In the genomic region with DNA sequence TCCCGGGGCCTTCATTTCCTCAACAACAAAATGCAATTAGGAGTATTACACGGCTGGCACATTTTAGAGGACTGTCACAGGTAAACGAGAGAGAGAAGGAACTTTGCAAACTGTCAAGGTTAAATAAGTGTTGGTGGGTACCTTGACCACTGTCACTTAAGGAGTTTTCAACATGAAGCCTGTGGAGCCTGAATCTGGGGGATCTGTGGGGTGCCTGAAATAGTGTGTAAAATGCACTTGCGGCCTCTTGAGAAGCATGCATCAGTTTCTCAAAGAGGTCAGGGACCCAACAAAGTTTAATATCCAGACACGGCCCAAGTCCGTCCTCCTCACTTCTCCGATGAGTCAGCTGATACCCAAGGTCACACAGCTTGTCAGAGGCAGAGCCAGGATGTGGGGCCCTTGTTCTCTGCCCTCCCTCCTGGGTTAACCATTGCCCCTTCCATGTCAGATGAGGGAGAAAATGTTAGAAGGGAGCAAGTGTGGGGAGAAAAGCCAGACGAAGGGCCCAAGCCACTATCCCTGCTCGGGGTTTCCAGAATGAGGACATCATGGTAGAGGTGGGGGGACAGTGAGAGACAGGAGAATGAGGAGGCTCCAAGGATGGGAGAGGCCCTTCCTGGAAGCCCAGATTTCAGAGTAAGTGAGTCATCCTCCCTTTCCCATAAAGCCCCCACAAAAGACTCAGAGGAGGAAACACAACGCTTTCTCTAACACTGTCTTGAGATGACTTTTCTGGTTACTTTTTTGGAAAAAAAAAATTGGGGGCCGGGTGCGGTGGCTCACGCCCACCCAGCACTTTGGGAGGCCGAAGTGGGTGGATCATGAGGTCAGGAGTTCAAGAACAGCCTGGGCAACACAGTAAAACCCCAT, we compare ENCODE assay signal across 1 cellular context.
TF ChIP-seq lines count a peak whose summit lies in the region.

No MANE protein-coding gene starts in this region.

TF ChIP-seq in HepG2, 621 proteins besides CTCF, POLR2A, EP300 and RAD21 (continued from another document):
- TF ChIP-seq, protein P1, sequence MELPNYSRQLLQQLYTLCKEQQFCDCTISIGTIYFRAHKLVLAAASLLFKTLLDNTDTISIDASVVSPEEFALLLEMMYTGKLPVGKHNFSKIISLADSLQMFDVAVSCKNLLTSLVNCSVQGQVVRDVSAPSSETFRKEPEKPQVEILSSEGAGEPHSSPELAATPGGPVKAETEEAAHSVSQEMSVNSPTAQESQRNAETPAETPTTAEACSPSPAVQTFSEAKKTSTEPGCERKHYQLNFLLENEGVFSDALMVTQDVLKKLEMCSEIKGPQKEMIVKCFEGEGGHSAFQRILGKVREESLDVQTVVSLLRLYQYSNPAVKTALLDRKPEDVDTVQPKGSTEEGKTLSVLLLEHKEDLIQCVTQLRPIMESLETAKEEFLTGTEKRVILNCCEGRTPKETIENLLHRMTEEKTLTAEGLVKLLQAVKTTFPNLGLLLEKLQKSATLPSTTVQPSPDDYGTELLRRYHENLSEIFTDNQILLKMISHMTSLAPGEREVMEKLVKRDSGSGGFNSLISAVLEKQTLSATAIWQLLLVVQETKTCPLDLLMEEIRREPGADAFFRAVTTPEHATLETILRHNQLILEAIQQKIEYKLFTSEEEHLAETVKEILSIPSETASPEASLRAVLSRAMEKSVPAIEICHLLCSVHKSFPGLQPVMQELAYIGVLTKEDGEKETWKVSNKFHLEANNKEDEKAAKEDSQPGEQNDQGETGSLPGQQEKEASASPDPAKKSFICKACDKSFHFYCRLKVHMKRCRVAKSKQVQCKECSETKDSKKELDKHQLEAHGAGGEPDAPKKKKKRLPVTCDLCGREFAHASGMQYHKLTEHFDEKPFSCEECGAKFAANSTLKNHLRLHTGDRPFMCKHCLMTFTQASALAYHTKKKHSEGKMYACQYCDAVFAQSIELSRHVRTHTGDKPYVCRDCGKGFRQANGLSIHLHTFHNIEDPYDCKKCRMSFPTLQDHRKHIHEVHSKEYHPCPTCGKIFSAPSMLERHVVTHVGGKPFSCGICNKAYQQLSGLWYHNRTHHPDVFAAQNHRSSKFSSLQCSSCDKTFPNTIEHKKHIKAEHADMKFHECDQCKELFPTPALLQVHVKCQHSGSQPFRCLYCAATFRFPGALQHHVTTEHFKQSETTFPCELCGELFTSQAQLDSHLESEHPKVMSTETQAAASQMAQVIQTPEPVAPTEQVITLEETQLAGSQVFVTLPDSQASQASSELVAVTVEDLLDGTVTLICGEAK (IDR thresholded peaks at IDR 0.05) = no peak
- TF ChIP-seq, protein P1 (CRISPR knock-in tag; IDR thresholded peaks at IDR 0.05) = 0 out of 2 replicates have a peak, but pooled peaks have one; percentile 33
- TF ChIP-seq ETV5 (CRISPR knock-in tag; IDR thresholded peaks at IDR 0.05; ENCODE audit: borderline replicate concordance) (peak; percentile 66; the same call in 1 of the 2 replicates), ZNF747 (CRISPR knock-in tag; IDR thresholded peaks at IDR 0.05; ENCODE audit: borderline replicate concordance) (no peak), ELF3 (CRISPR knock-in tag; IDR thresholded peaks at IDR 0.05) (peak; percentile 65), ZBTB7A (CRISPR knock-in tag; IDR thresholded peaks at IDR 0.05) (no peak), NR2C2 (CRISPR knock-in tag; IDR thresholded peaks at IDR 0.05; ENCODE audit: borderline replicate concordance) (no peak), TARDBP (CRISPR knock-in tag; IDR thresholded peaks at IDR 0.05) (peak; percentile 72; the same call in 1 of the 2 replicates), HOXA3 (CRISPR knock-in tag; IDR thresholded peaks at IDR 0.05) (no peak; the same call in 1 of the 2 replicates), FOXA3 (CRISPR knock-in tag; IDR thresholded peaks at IDR 0.05) (peak; percentile 38; the same call in 1 of the 2 replicates), CBFB (CRISPR knock-in tag; IDR thresholded peaks at IDR 0.05) (no peak), SNRNP70 (IDR thresholded peaks at IDR 0.05; ENCODE audit: low read depth, low read length) (no peak), IKZF1 (IDR thresholded peaks at IDR 0.05) (no peak), SP5 (CRISPR knock-in tag; IDR thresholded peaks at IDR 0.05; ENCODE audit: borderline replicate concordance, low read depth) (0 out of 2 replicates have a peak, but pooled peaks have one; percentile 29), RXRB (CRISPR knock-in tag; IDR thresholded peaks at IDR 0.05; ENCODE audit: borderline replicate concordance) (peak; percentile 68), SALL1 (CRISPR knock-in tag; IDR thresholded peaks at IDR 0.05) (peak; percentile 64), MXD4 (CRISPR knock-in tag; IDR thresholded peaks at IDR 0.05) (no peak), AHR (CRISPR knock-in tag; IDR thresholded peaks at IDR 0.05) (no peak), ATM (IDR thresholded peaks at IDR 0.05; ENCODE audit: borderline replicate concordance) (no peak), ZNF329 (CRISPR knock-in tag; IDR thresholded peaks at IDR 0.05; ENCODE audit: low read depth) (no peak), JDP2 (CRISPR knock-in tag; IDR thresholded peaks at IDR 0.05; ENCODE audit: borderline replicate concordance) (no peak), ZBTB8A (CRISPR knock-in tag; IDR thresholded peaks at IDR 0.05; ENCODE audit: borderline replicate concordance, low read depth) (no peak), RFX5 (IDR thresholded peaks at IDR 0.05; ENCODE audit: low read depth, low read length) (no peak), ZFX (CRISPR knock-in tag; IDR thresholded peaks at IDR 0.05; ENCODE audit: low read depth) (0 out of 2 replicates have a peak, but pooled peaks have one; percentile 5), ZNF317 (CRISPR knock-in tag; IDR thresholded peaks at IDR 0.05) (no peak), GTF2F1 (IDR thresholded peaks at IDR 0.05; ENCODE audit: low read length) (no peak), ZNF343 (CRISPR knock-in tag; IDR thresholded peaks at IDR 0.05) (no peak), FLYWCH1 (CRISPR knock-in tag; IDR thresholded peaks at IDR 0.05) (no peak), NFYC (CRISPR knock-in tag; IDR thresholded peaks at IDR 0.05) (no peak), ZMYM4 (CRISPR knock-in tag; IDR thresholded peaks at IDR 0.05) (no peak)
- TF ChIP-seq, protein P2, sequence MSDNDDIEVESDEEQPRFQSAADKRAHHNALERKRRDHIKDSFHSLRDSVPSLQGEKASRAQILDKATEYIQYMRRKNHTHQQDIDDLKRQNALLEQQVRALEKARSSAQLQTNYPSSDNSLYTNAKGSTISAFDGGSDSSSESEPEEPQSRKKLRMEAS (IDR thresholded peaks at IDR 0.05) = 0 out of 2 replicates have a peak, but pooled peaks have one; percentile 16
- TF ChIP-seq, protein P3, sequence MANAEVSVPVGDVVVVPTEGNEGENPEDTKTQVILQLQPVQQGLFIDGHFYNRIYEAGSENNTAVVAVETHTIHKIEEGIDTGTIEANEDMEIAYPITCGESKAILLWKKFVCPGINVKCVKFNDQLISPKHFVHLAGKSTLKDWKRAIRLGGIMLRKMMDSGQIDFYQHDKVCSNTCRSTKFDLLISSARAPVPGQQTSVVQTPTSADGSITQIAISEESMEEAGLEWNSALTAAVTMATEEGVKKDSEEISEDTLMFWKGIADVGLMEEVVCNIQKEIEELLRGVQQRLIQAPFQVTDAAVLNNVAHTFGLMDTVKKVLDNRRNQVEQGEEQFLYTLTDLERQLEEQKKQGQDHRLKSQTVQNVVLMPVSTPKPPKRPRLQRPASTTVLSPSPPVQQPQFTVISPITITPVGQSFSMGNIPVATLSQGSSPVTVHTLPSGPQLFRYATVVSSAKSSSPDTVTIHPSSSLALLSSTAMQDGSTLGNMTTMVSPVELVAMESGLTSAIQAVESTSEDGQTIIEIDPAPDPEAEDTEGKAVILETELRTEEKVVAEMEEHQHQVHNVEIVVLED (CRISPR knock-in tag; IDR thresholded peaks at IDR 0.05; ENCODE audit: borderline replicate concordance) = no peak
- TF ChIP-seq, protein P4, sequence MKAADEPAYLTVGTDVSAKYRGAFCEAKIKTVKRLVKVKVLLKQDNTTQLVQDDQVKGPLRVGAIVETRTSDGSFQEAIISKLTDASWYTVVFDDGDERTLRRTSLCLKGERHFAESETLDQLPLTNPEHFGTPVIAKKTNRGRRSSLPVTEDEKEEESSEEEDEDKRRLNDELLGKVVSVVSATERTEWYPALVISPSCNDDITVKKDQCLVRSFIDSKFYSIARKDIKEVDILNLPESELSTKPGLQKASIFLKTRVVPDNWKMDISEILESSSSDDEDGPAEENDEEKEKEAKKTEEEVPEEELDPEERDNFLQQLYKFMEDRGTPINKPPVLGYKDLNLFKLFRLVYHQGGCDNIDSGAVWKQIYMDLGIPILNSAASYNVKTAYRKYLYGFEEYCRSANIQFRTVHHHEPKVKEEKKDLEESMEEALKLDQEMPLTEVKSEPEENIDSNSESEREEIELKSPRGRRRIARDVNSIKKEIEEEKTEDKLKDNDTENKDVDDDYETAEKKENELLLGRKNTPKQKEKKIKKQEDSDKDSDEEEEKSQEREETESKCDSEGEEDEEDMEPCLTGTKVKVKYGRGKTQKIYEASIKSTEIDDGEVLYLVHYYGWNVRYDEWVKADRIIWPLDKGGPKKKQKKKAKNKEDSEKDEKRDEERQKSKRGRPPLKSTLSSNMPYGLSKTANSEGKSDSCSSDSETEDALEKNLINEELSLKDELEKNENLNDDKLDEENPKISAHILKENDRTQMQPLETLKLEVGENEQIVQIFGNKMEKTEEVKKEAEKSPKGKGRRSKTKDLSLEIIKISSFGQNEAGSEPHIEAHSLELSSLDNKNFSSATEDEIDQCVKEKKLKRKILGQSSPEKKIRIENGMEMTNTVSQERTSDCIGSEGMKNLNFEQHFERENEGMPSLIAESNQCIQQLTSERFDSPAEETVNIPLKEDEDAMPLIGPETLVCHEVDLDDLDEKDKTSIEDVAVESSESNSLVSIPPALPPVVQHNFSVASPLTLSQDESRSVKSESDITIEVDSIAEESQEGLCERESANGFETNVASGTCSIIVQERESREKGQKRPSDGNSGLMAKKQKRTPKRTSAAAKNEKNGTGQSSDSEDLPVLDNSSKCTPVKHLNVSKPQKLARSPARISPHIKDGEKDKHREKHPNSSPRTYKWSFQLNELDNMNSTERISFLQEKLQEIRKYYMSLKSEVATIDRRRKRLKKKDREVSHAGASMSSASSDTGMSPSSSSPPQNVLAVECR (CRISPR knock-in tag; IDR thresholded peaks at IDR 0.05; ENCODE audit: borderline replicate concordance) = no peak; the same call in 1 of the 2 replicates
